ENCODE assay signal across 14 cellular contexts in genomic region chr1:94983343-94983742, GRCh38. TPM values are rescaled to one million over a fixed set of nuclear protein-coding genes. Genes with fewer than 3 reads are reported as not detected.
DNase-seq lines count a peak whose midpoint lies in the region; ATAC-seq, FAIRE-seq and TF ChIP-seq lines count a peak whose summit lies in the region.
"Had no signal": no experiment of that assay in that cellular context is flagged by ENCODE, and none has a peak within 500 bp of the region (broad histone marks: within the 10 kb centered on the region; RNA-seq: fewer than 3 reads in every experiment).

No MANE protein-coding gene starts in this region.

- H3K4me3 ChIP-seq in bronchial epithelial cell (ENCODE audit: low read depth, low read length) (no peak overlapping the region), skeletal muscle cell (ENCODE audit: low read depth, low read length) (peak overlapping the region; percentile 2)
- H3K4me3 ChIP-seq: psoas muscle had no signal

- DNase-seq in HFFc6 (peak; percentile 84), bronchial epithelial cell (ENCODE audit: low read depth) (peak; percentile 82), hepatic stellate cell (ENCODE audit: low spot score) (peak; percentile 46), skeletal muscle cell (ENCODE audit: low read depth) (peak; percentile 80), cerebellar cortex (ENCODE audit: low spot score) (no peak)
- no peak for DNase-seq in activated CD4-positive, alpha-beta T cell treated with anti-CD3 and anti-CD28 coated beads for 48 hours
- DNase-seq: activated T-cell treated with anti-CD3 and anti-CD28 coated beads for 4 hours, NCI-H1105 treated with DMSO at 0.1 percent for 48 hours, NCI-H82 had no signal

- no peaks in the 10 kb centered on the region for H3K27me3 ChIP-seq in bronchial epithelial cell (ENCODE audit: control insufficient read depth, insufficient read depth, low read length)

- peak overlapping the region; percentile 59 for H3K27ac Mint-ChIP-seq in HFFc6
- H3K27ac Mint-ChIP-seq: T-helper 2 cell treated with Interferon-gamma antibody and Interleukin-4, amounts not matched to agents 5 μg/mL and 100 μg/mL, for 36 hours had no signal

- peaks cover 20% of the 10 kb centered on the region for H3K36me3 Mint-ChIP-seq in HFFc6 (ENCODE audit: low read depth)

- peaks cover 76% of the 10 kb centered on the region for H3K4me1 Mint-ChIP-seq in HFFc6 (ENCODE audit: low read depth)

- FAIRE-seq in bronchial epithelial cell (lab: Jason Lieb, UNC) = no peak
- FAIRE-seq: GM18507 had no signal

- no peaks in the 10 kb centered on the region for H3K9me3 Mint-ChIP-seq in HFFc6
- H3K9me3 Mint-ChIP-seq: T-helper 2 cell treated with Interferon-gamma antibody and Interleukin-4, amounts not matched to agents 5 μg/mL and 100 μg/mL, for 36 hours had no signal

- H3K4me3 Mint-ChIP-seq in HFFc6 = peak overlapping the region; percentile 16; the same call in 1 of the 2 replicates
- H3K4me3 Mint-ChIP-seq: T-helper 2 cell treated with Interferon-gamma antibody and Interleukin-4, amounts not matched to agents 5 μg/mL and 100 μg/mL, for 36 hours had no signal

- H3K36me3 ChIP-seq in bronchial epithelial cell (ENCODE audit: control insufficient read depth, insufficient read depth, low read length) = no peaks in the 10 kb centered on the region

- TF ChIP-seq CTCF in HFFc6 (IDR thresholded peaks at IDR 0.05) = no peak
- no peak for TF ChIP-seq CTCF in bronchial epithelial cell (IDR thresholded peaks at IDR 0.05; ENCODE audit: insufficient read depth, low read length, severe bottlenecking)

- no peaks in the 10 kb centered on the region for H3K27me3 Mint-ChIP-seq in HFFc6 (ENCODE audit: insufficient read depth)

- ATAC-seq in HG02759 (IDR thresholded peaks at IDR 0.05; ENCODE audit: unreplicated experiment) (no peak), GM21528 (IDR thresholded peaks at IDR 0.05; ENCODE audit: low FRiP score, unreplicated experiment) (no peak)

RNA-seq across cellular contexts. Expression of gene CNN3, which starts 56.4 kb away (rescaled TPM):
- 100 to 1,000 TPM; 210 to 253 (median 232) TPM for total RNA-seq in HFFc6 (2021; fragmentation: NEBNext Ultra II Directional; extraction: Animal tissue kit (Norgen Biotek cat#: 25700))
- total RNA-seq in bronchial epithelial cell = 33.4 and 55.4 TPM in 2 replicates

Comparison
In these comparisons a context has a peak if more than half of its experiments do, and no peak if none do; other contexts are left out.
1. DNase-seq: peak in HFFc6 (single experiment), bronchial epithelial cell (single experiment), hepatic stellate cell (single experiment) and skeletal muscle cell (single experiment); none in activated CD4-positive, alpha-beta T cell treated with anti-CD3 and anti-CD28 coated beads for 48 hours (single experiment) and cerebellar cortex (single experiment).